ENCODE assay signal across 1 cellular context in genomic region chr19:7602240-7602934, GRCh38.
TF ChIP-seq lines count a peak whose summit lies in the region.

No MANE protein-coding gene starts in this region.

TF ChIP-seq in SK-N-SH, 30 proteins besides CTCF, POLR2A, EP300 and RAD21 (continued from another document):
- TF ChIP-seq MAX (IDR thresholded peaks at IDR 0.05; ENCODE audit: low read depth) (no peak), FOSL2 (IDR thresholded peaks at IDR 0.05; ENCODE audit: borderline replicate concordance, low read depth) (no peak), NRF1 (IDR thresholded peaks at IDR 0.05; ENCODE audit: low read depth, low read length) (no peak), USF2 (IDR thresholded peaks at IDR 0.05; ENCODE audit: borderline replicate concordance, low read depth, low read length) (no peak), REST (IDR thresholded peaks at IDR 0.05; ENCODE audit: low read depth, low read length) (no peak)
